ENCODE assay signal across 23 cellular contexts in the genomic region with DNA sequence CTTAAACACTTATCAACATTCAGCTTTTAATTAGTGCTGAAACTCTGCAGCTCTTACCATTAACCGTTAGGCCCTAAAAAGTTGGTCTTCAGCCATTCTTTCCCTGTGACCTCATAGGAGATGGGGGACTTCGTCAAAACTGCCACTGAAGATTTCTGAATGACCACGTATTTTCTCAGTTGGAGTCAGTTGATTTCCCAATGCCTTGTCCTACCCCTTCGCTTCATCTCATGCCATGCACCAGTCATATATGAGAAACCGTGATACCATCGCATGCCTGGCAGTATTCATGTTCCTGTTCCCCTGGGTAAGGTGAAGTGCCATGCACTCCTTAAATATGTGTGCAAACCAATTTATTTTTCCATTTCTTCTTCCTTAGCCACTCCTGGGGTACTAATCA.
"Had no signal": no experiment of that assay in that cellular context is flagged by ENCODE, and none has a peak within 500 bp of the region (broad histone marks: within the 10 kb centered on the region; RNA-seq: fewer than 3 reads in every experiment).

No MANE protein-coding gene starts in this region.

- H3K4me1 Mint-ChIP-seq: endodermal cell had no signal

- H3K4me3 Mint-ChIP-seq: effector memory CD8-positive, alpha-beta T cell; endodermal cell had no signal

- H3K27ac Mint-ChIP-seq: effector memory CD8-positive, alpha-beta T cell; endodermal cell had no signal

- ATAC-seq: effector memory CD8-positive, alpha-beta T cell; esophagus mucosa; foreskin keratinocyte; gastrocnemius medialis; gastroesophageal sphincter; heart left ventricle; heart right ventricle had no signal

- H3K27me3 ChIP-seq: colonic mucosa, dorsolateral prefrontal cortex, gastrocnemius medialis, gastroesophageal sphincter, heart left ventricle, heart right ventricle had no signal

- H3K4me3 ChIP-seq: colonic mucosa, coronary artery, dorsolateral prefrontal cortex, esophagus squamous epithelium, gastrocnemius medialis, gastroesophageal sphincter, heart left ventricle, heart right ventricle had no signal

- H3K9me3 Mint-ChIP-seq: effector memory CD8-positive, alpha-beta T cell had no signal

- DNase-seq: colonic mucosa; cortex of kidney; dermis blood vessel endothelial cell; dorsolateral prefrontal cortex; effector CD4-positive, alpha-beta T cell; effector CD8-positive, alpha-beta T cell; effector memory CD4-positive, alpha-beta T cell; effector memory CD8-positive, alpha-beta T cell; endodermal cell; erythroblast; esophagus squamous epithelium; foreskin fibroblast; foreskin keratinocyte; foreskin melanocyte; gastrocnemius medialis; glutamatergic neuron; head of caudate nucleus; heart left ventricle; heart right ventricle had no signal

- H3K36me3 ChIP-seq: colonic mucosa, esophagus squamous epithelium, gastrocnemius medialis, gastroesophageal sphincter, heart left ventricle, heart right ventricle had no signal

- H3K9me3 ChIP-seq: colonic mucosa, esophagus squamous epithelium, gastrocnemius medialis, gastroesophageal sphincter, heart left ventricle, heart right ventricle had no signal

- H3K4me1 ChIP-seq: colonic mucosa, esophagus squamous epithelium, foreskin keratinocyte, gastrocnemius medialis, gastroesophageal sphincter, heart left ventricle, heart right ventricle had no signal

- H3K27ac ChIP-seq: colonic mucosa, coronary artery, dorsolateral prefrontal cortex, epithelial cell of prostate, esophagus squamous epithelium, foreskin keratinocyte, gastrocnemius medialis, gastroesophageal sphincter, heart left ventricle, heart right ventricle had no signal
